In the genomic region with DNA sequence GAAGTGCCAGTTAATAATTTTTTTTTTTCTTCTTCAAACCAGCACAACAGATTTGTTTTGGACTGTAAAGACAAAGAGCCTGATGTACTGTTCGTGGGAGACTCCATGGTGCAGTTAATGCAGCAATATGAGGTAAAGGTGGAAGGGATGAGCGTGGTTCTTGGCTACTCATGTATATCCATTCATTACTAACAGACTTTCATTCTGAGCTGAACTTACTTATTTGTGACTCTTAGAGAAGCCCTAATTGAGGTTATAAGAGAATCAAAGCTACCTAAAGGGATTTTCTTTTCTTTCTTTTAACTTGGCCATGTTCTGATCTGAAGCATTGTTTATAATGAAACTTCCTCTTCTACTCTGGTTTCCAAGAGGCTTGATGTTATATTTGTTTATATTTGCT, we compare ENCODE assay signal across 17 cellular contexts. TPM values are rescaled to one million over a fixed set of nuclear protein-coding genes. Genes with fewer than 3 reads are reported as not detected.
A peak's percentile ranks its signal among the peaks of the same experiment; 100 is the strongest.
DNase-seq lines count a peak whose midpoint lies in the region; ATAC-seq, FAIRE-seq and TF ChIP-seq lines count a peak whose summit lies in the region.
"Had no signal": no experiment of that assay in that cellular context is flagged by ENCODE, and none has a peak within 500 bp of the region (broad histone marks: within the 10 kb centered on the region; RNA-seq: fewer than 3 reads in every experiment).

No MANE protein-coding gene starts in this region.

- ATAC-seq in activated CD4-positive, alpha-beta T cell treated with anti-CD3 and anti-CD28 coated beads for 36 hours = peak; percentile 33
- ATAC-seq in CD4-positive, alpha-beta T cell (ENCODE audit: poor library complexity) = no peak
- peak; percentile 43 for ATAC-seq in K562
- ATAC-seq: Right ventricle myocardium inferior had no signal

- TF ChIP-seq EP300 in K562 (IDR thresholded peaks at IDR 0.05; ENCODE audit: low read length) = no peak

- H3K4me2 ChIP-seq in K562 (ENCODE audit: insufficient read depth, low read length) = no peak overlapping the region

- POLR2A ChIA-PET in activated CD4-positive, alpha-beta T cell treated with anti-CD3 and anti-CD28 coated beads for 36 hours (lab: Charles Lee) = interaction anchor here (0.5 kb wide), 1 partner anchor 11 kb away, joined by 5 read pairs; no protein-coding TSS in a partner anchor
- POLR2A ChIA-PET in CD4-positive, alpha-beta T cell (lab: Charles Lee) = interaction anchor here (0.9 kb wide), 1 partner anchor 305 kb away, joined by 3 read pairs; no protein-coding TSS in a partner anchor
- POLR2A ChIA-PET in K562 (lab: Yijun Ruan, JAX) = interaction anchor here (0.6 to 3.6 kb wide), 5 partner anchors 8 to 61 kb away, joined by 3 to 27 read pairs (median 6); partner anchors contain the start of gene PAFAH1B2

- intact Hi-C loops in activated CD4-positive, alpha-beta T cell treated with anti-CD3 and anti-CD28 coated beads for 36 hours (cut with DNase I, micrococcal nuclease) = no loop called here
- intact Hi-C loops in CD4-positive, alpha-beta T cell (cut with DNase I, micrococcal nuclease) = no loop called here
- intact Hi-C loops in K562 (cut with micrococcal nuclease) = no loop called here

- peaks cover 3% of the 10 kb centered on the region; the same call in 1 of the 2 replicates for H4K20me1 ChIP-seq in K562 (replicated peaks; ENCODE audit: control insufficient read depth, insufficient read depth, low read length)

- peaks cover 6% of the 10 kb centered on the region for H3K4me1 Mint-ChIP-seq in activated CD4-positive, alpha-beta T cell treated with anti-CD3 and anti-CD28 coated beads for 36 hours
- peaks cover 14% of the 10 kb centered on the region for H3K4me1 Mint-ChIP-seq in CD4-positive, alpha-beta T cell (ENCODE audit: low read depth)
- H3K4me1 Mint-ChIP-seq in osteocyte (ENCODE audit: unreplicated experiment) = no peaks in the 10 kb centered on the region

- H3K27ac Mint-ChIP-seq in activated CD4-positive, alpha-beta T cell treated with anti-CD3 and anti-CD28 coated beads for 36 hours = no peak overlapping the region
- H3K27ac Mint-ChIP-seq in CD4-positive, alpha-beta T cell = peak overlapping the region; percentile 39
- peak overlapping the region; percentile 3 for H3K27ac Mint-ChIP-seq in osteocyte (ENCODE audit: unreplicated experiment)

- BruUV-seq in K562 (replicated peaks; lab: Mats Ljungman, UMichigan) = no TSS peak

- TF ChIP-seq RAD21 in K562 (CRISPR knock-in tag; conservative IDR thresholded peaks at IDR 0.05 in 1 of 2, IDR thresholded peaks at IDR 0.05 in 1 of 2) = no peak

- in situ Hi-C loops in K562 (cut with MboI) = no loop called here

- DNase-seq in activated CD4-positive, alpha-beta T cell treated with anti-CD3 and anti-CD28 coated beads for 36 hours = no peak
- no peak for DNase-seq in activated CD4-positive, alpha-beta T cell treated with anti-CD3 and anti-CD28 coated beads for 48 hours
- no peak for DNase-seq in CD4-positive, alpha-beta T cell
- no peak for DNase-seq in K562 (ENCODE audit: extremely low read depth in 1 of 4, low spot score in 3 of 4)
- DNase-seq in osteocyte (ENCODE audit: extremely low spot score, unreplicated experiment) = no peak
- no peak for DNase-seq in glomerular visceral epithelial cell (ENCODE audit: extremely low spot score)
- no peak for DNase-seq in retina
- no peak for DNase-seq in NCI-H1417 (lab: John Stamatoyannopoulos, UW)
- DNase-seq: C1 segment of cervical spinal cord, COR-L47, DMS153, NCI-H1048, NCI-H2081 treated with DMSO at 0.1 percent for 48 hours, NCI-H524, Peyer's patch had no signal

- peaks cover 67% of the 10 kb centered on the region for H3K79me2 ChIP-seq in K562 (ENCODE audit: control insufficient read depth, insufficient read depth, low read length)

- no peaks in the 10 kb centered on the region for H3K9me1 ChIP-seq in K562 (ENCODE audit: control insufficient read depth, insufficient read depth, low read length)

- CTCF ChIA-PET in activated CD4-positive, alpha-beta T cell treated with anti-CD3 and anti-CD28 coated beads for 36 hours (lab: Charles Lee) = interaction anchor here (1.0 to 1.4 kb wide), 2 partner anchors 11 to 13 kb away, joined by 4 to 6 read pairs; no protein-coding TSS in a partner anchor
- CTCF ChIA-PET in CD4-positive, alpha-beta T cell (lab: Charles Lee) = interaction anchor here (1.0 kb wide), 1 partner anchor 67 kb away, joined by 3 read pairs; no protein-coding TSS in a partner anchor
- CTCF ChIA-PET in K562 (lab: Yijun Ruan, JAX; ENCODE audit: low intra/inter-chr PET ratio) = no interaction called here

- peaks cover 29% of the 10 kb centered on the region for H3K36me3 Mint-ChIP-seq in activated CD4-positive, alpha-beta T cell treated with anti-CD3 and anti-CD28 coated beads for 36 hours (ENCODE audit: low read depth)
- H3K36me3 Mint-ChIP-seq in CD4-positive, alpha-beta T cell (ENCODE audit: low read depth) = peaks cover 85% of the 10 kb centered on the region
- peaks cover 31% of the 10 kb centered on the region for H3K36me3 Mint-ChIP-seq in osteocyte (ENCODE audit: unreplicated experiment)

- H3K9ac ChIP-seq in K562 (ENCODE audit: insufficient read depth in 1 of 2, low read depth in 2 of 2, low read length in 2 of 2) = no peak overlapping the region

- 59% methylated on average over 2 of the region's 2 CpGs for WGBS in K562 (ENCODE audit: insufficient coverage, low coverage, missing lambda C conversion rate)

- no peak overlapping the region for H3K27ac ChIP-seq in CD4-positive, alpha-beta T cell (ENCODE audit: low read depth, low read length)
- H3K27ac ChIP-seq in K562 (ENCODE audit: extremely low read depth, low read depth, low read length) = no peak overlapping the region
- H3K27ac ChIP-seq: Peyer's patch had no signal

- H3K27me3 ChIP-seq in CD4-positive, alpha-beta T cell (ENCODE audit: control insufficient read depth, insufficient read depth, low read length) = no peaks in the 10 kb centered on the region
- no peaks in the 10 kb centered on the region for H3K27me3 ChIP-seq in K562 (ENCODE audit: control insufficient read depth in 2 of 2, insufficient read depth in 2 of 2, low read length in 2 of 2)
- H3K27me3 ChIP-seq: Peyer's patch had no signal

- no peaks in the 10 kb centered on the region for H3K27me3 Mint-ChIP-seq in activated CD4-positive, alpha-beta T cell treated with anti-CD3 and anti-CD28 coated beads for 36 hours
- no peaks in the 10 kb centered on the region for H3K27me3 Mint-ChIP-seq in CD4-positive, alpha-beta T cell
- no peaks in the 10 kb centered on the region for H3K27me3 Mint-ChIP-seq in osteocyte (ENCODE audit: unreplicated experiment)

- no peaks in the 10 kb centered on the region for H3K9me3 Mint-ChIP-seq in activated CD4-positive, alpha-beta T cell treated with anti-CD3 and anti-CD28 coated beads for 36 hours (ENCODE audit: low read depth)
- H3K9me3 Mint-ChIP-seq in CD4-positive, alpha-beta T cell = no peaks in the 10 kb centered on the region
- no peaks in the 10 kb centered on the region for H3K9me3 Mint-ChIP-seq in osteocyte (ENCODE audit: unreplicated experiment)

- FAIRE-seq in K562 (lab: Jason Lieb, UNC) = no peak
- FAIRE-seq: H54 had no signal

- H2AFZ ChIP-seq in K562 (ENCODE audit: low read depth, low read length) = no peak overlapping the region

- H3K4me3 ChIP-seq in K562 = no peak overlapping the region
- H3K4me3 ChIP-seq: Peyer's patch had no signal

- peaks cover 6 to 7% of the 10 kb centered on the region in 2 experiments; a peak in 4 of 5 replicates for H3K4me1 ChIP-seq in K562 (replicated peaks in 1 of 2; ENCODE audit: control insufficient read depth in 2 of 2, insufficient read depth in 2 of 2, low read length in 2 of 2)
- H3K4me1 ChIP-seq: Peyer's patch had no signal

- TF ChIP-seq POLR2A in K562 (conservative IDR thresholded peaks at IDR 0.05) = no peak

- H3K9me3 ChIP-seq in CD4-positive, alpha-beta T cell (ENCODE audit: control insufficient read depth, low read length) = no peaks in the 10 kb centered on the region
- no peaks in the 10 kb centered on the region for H3K9me3 ChIP-seq in K562 (replicated peaks; ENCODE audit: control insufficient read depth, insufficient read depth, low read depth, low read length)
- H3K9me3 ChIP-seq: Peyer's patch had no signal

- TF ChIP-seq CTCF in CD4-positive, alpha-beta T cell (IDR thresholded peaks at IDR 0.05) = no peak
- no peak for TF ChIP-seq CTCF in K562 (IDR thresholded peaks at IDR 0.05 in 2 of 3, conservative IDR thresholded peaks at IDR 0.05 in 1 of 3; ENCODE audit: insufficient read depth in 2 of 3, low read depth in 1 of 3, low read length in 3 of 3)
- TF ChIP-seq CTCF in osteocyte (IDR thresholded peaks at IDR 0.05) = no peak

- H3K4me3 Mint-ChIP-seq in activated CD4-positive, alpha-beta T cell treated with anti-CD3 and anti-CD28 coated beads for 36 hours = no peak overlapping the region
- H3K4me3 Mint-ChIP-seq in CD4-positive, alpha-beta T cell = no peak overlapping the region
- H3K4me3 Mint-ChIP-seq in osteocyte (ENCODE audit: unreplicated experiment) = no peak overlapping the region

- peaks cover 82% of the 10 kb centered on the region for H3K36me3 ChIP-seq in K562 (ENCODE audit: control insufficient read depth, insufficient read depth, low read length)

RNA-seq across cellular contexts. Expression of gene PAFAH1B2, which starts 15.8 kb away (rescaled TPM):
- total RNA-seq in activated CD4-positive, alpha-beta T cell treated with anti-CD3 and anti-CD28 coated beads for 36 hours = 10 to 100 TPM; 44.8 to 57.5 TPM
- 10 to 100 TPM; 44.3 to 45.6 TPM for total RNA-seq in CD4-positive, alpha-beta T cell
- total RNA-seq in K562 (2011; cell fraction: chromatin; rRNA removed; ENCODE audit: low replicate concordance) = 47.5 and 78.4 TPM in 2 replicates
- total RNA-seq in K562 (2011; cell fraction: nucleolus; rRNA removed) = 27.7 and 27.9 TPM in 2 replicates
- total RNA-seq in K562 (2011; cell fraction: nucleoplasm; rRNA removed) = 55.0 and 89.9 TPM in 2 replicates
- 61.0 and 64.9 TPM in 2 replicates for total RNA-seq in K562 (2014; rRNA removed)
- total RNA-seq in K562 (2014; rRNA removed; fragmentation: Illumina TruSeq; extraction: Trizol) = 94.7 and 109 TPM in 2 replicates
- 70.4 and 74.2 TPM in 2 replicates for total RNA-seq in K562 (2015; rRNA removed; fragmentation: Illumina TruSeq; extraction: Trizol)
- 82.3 and 90.2 TPM in 2 replicates for total RNA-seq in K562 (2021)
- polyA plus RNA-seq in K562 (2011; rRNA removed) = 43.3 and 55.3 TPM in 2 replicates
- polyA plus RNA-seq in K562 (2011; cell fraction: cytosol; rRNA removed) = 31.2 and 34.2 TPM in 2 replicates
- polyA plus RNA-seq in K562 (2011; cell fraction: nucleus; rRNA removed) = 17.3 and 17.8 TPM in 2 replicates
- polyA plus RNA-seq in K562 (2012) = 28.3 and 30.4 TPM in 2 replicates
- polyA plus RNA-seq in K562 (2014; fragmentation: Illumina TruSeq; extraction: Trizol) = 38.0 and 39.3 TPM in 2 replicates
- polyA plus RNA-seq in K562 (2014; fragmentation: Nextera tagmentation; extraction: Ambion mirVana) = 10 to 100 TPM; 27.8 to 81.6 TPM
- polyA plus RNA-seq in K562 (2014; rRNA removed) = 34.5 and 36.4 TPM in 2 replicates
- 203 and 224 TPM in 2 replicates for polyA minus RNA-seq in K562 (2011; rRNA and poly(A)+ RNA removed)
- 49.4 and 74.5 TPM in 2 replicates for polyA minus RNA-seq in K562 (2011; cell fraction: cytosol; rRNA and poly(A)+ RNA removed)
- polyA minus RNA-seq in K562 (2011; cell fraction: nucleus; rRNA and poly(A)+ RNA removed) = 15.5 and 22.9 TPM in 2 replicates
- 82.7 and 84.5 TPM in 2 replicates for total RNA-seq in osteocyte

RNA-seq across cellular contexts. Expression of gene SIDT2, which starts 18.7 kb away (rescaled TPM):
- total RNA-seq in activated CD4-positive, alpha-beta T cell treated with anti-CD3 and anti-CD28 coated beads for 36 hours = 10 to 100 TPM; 21.5 to 23.7 TPM
- 100 to 1,000 TPM; 197 to 200 TPM for total RNA-seq in CD4-positive, alpha-beta T cell
- total RNA-seq in K562 (2011; cell fraction: chromatin; rRNA removed; ENCODE audit: low replicate concordance) = 140 and 344 TPM in 2 replicates
- total RNA-seq in K562 (2011; cell fraction: nucleolus; rRNA removed) = 167 and 174 TPM in 2 replicates
- total RNA-seq in K562 (2011; cell fraction: nucleoplasm; rRNA removed) = 143 and 150 TPM in 2 replicates
- total RNA-seq in K562 (2014; rRNA removed) = 5.9 and 7.1 TPM in 2 replicates
- total RNA-seq in K562 (2014; rRNA removed; fragmentation: Illumina TruSeq; extraction: Trizol) = 4.4 and 6.5 TPM in 2 replicates
- 6.1 and 7.0 TPM in 2 replicates for total RNA-seq in K562 (2015; rRNA removed; fragmentation: Illumina TruSeq; extraction: Trizol)
- total RNA-seq in K562 (2021) = 17.7 and 20.2 TPM in 2 replicates
- 11.5 and 21.7 TPM in 2 replicates for polyA plus RNA-seq in K562 (2011; rRNA removed)
- polyA plus RNA-seq in K562 (2011; cell fraction: cytosol; rRNA removed) = 11.6 and 15.7 TPM in 2 replicates
- polyA plus RNA-seq in K562 (2011; cell fraction: nucleus; rRNA removed) = 117 and 144 TPM in 2 replicates
- 15.7 and 22.6 TPM in 2 replicates for polyA plus RNA-seq in K562 (2012)
- 14.4 and 15.6 TPM in 2 replicates for polyA plus RNA-seq in K562 (2014; fragmentation: Illumina TruSeq; extraction: Trizol)
- polyA plus RNA-seq in K562 (2014; fragmentation: Nextera tagmentation; extraction: Ambion mirVana) = 1 to 10 TPM; 2.4 to 3.6 TPM
- polyA plus RNA-seq in K562 (2014; rRNA removed) = 14.1 and 22.2 TPM in 2 replicates
- 16.3 and 17.1 TPM in 2 replicates for polyA minus RNA-seq in K562 (2011; rRNA and poly(A)+ RNA removed)
- polyA minus RNA-seq in K562 (2011; cell fraction: cytosol; rRNA and poly(A)+ RNA removed) = 14.1 and 17.0 TPM in 2 replicates
- 32.9 and 48.4 TPM in 2 replicates for polyA minus RNA-seq in K562 (2011; cell fraction: nucleus; rRNA and poly(A)+ RNA removed)
- 65.5 and 67.3 TPM in 2 replicates for total RNA-seq in osteocyte

RNA-seq across cellular contexts. Expression of gene TAGLN, which starts 39.3 kb away (rescaled TPM):
- total RNA-seq in activated CD4-positive, alpha-beta T cell treated with anti-CD3 and anti-CD28 coated beads for 36 hours = 1 to 10 TPM; 1.6 to 2.0 TPM
- 1 to 10 TPM; 8.4 to 9.5 TPM for total RNA-seq in CD4-positive, alpha-beta T cell
- 19.3 and 31.5 TPM in 2 replicates for total RNA-seq in K562 (2011; cell fraction: chromatin; rRNA removed; ENCODE audit: low replicate concordance)
- 15.1 and 17.0 TPM in 2 replicates for total RNA-seq in K562 (2011; cell fraction: nucleolus; rRNA removed)
- 12.9 and 14.2 TPM in 2 replicates for total RNA-seq in K562 (2011; cell fraction: nucleoplasm; rRNA removed)
- 0.95 and 1.3 TPM in 2 replicates for total RNA-seq in K562 (2014; rRNA removed)
- 1.1 and 1.4 TPM in 2 replicates for total RNA-seq in K562 (2014; rRNA removed; fragmentation: Illumina TruSeq; extraction: Trizol)
- 0.87 and 1.2 TPM in 2 replicates for total RNA-seq in K562 (2015; rRNA removed; fragmentation: Illumina TruSeq; extraction: Trizol)
- total RNA-seq in K562 (2021) = 3.5 and 3.6 TPM in 2 replicates
- polyA plus RNA-seq in K562 (2011; rRNA removed) = 3.0 and 3.1 TPM in 2 replicates
- 1.3 and 1.4 TPM in 2 replicates for polyA plus RNA-seq in K562 (2011; cell fraction: cytosol; rRNA removed)
- polyA plus RNA-seq in K562 (2011; cell fraction: nucleus; rRNA removed) = 22.1 and 23.9 TPM in 2 replicates
- polyA plus RNA-seq in K562 (2012) = 2.5 and 5.8 TPM in 2 replicates
- polyA plus RNA-seq in K562 (2014; fragmentation: Illumina TruSeq; extraction: Trizol) = 2.4 and 2.8 TPM in 2 replicates
- polyA plus RNA-seq in K562 (2014; fragmentation: Nextera tagmentation; extraction: Ambion mirVana) = under 1 TPM; 0.21 to 0.56 TPM
- polyA plus RNA-seq in K562 (2014; rRNA removed) = 3.2 and 4.9 TPM in 2 replicates
- 1.7 and 2.7 TPM in 2 replicates for polyA minus RNA-seq in K562 (2011; rRNA and poly(A)+ RNA removed)
- 2.0 TPM in 1 of 2 replicates, not detected in the other for polyA minus RNA-seq in K562 (2011; cell fraction: cytosol; rRNA and poly(A)+ RNA removed)
- polyA minus RNA-seq in K562 (2011; cell fraction: nucleus; rRNA and poly(A)+ RNA removed) = 3.2 and 3.3 TPM in 2 replicates
- 711 and 715 TPM in 2 replicates for total RNA-seq in osteocyte

Comparison
In these comparisons a context has a peak if more than half of its experiments do, and no peak if none do; other contexts are left out.
1. RNA of gene TAGLN, which starts 39.3 kb away (total RNA-seq): 711 to 715 TPM in osteocyte; 8.4 to 9.5 TPM in CD4-positive, alpha-beta T cell, 1.6 to 2.0 TPM in activated CD4-positive, alpha-beta T cell treated with anti-CD3 and anti-CD28 coated beads for 36 hours and 0.87 to 31.5 TPM in K562; every median in the first group is over 10 times any median in the second.